1 cellular context compared by ENCODE assay signal in the genomic region with DNA sequence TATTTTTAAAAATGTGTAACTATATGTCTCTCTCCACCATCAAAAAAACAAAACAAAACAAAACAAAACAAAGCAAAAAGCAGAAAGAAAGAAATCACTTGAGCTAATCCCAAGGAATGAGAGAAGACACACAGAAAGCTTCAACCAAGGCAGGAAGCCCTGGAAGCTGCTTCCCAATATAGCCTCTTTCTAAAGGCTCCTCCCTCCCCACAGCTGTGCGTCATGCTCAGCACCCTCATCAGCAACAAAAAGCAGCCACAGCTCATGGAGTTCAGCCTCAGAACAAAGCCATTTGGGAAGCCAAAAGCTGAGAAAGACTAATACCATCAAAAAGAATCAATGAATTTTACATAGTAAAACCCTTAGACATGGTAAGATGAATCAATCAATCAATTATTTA.
A peak's percentile ranks its signal among the peaks of the same experiment; 100 is the strongest.
TF ChIP-seq lines count a peak whose summit lies in the region.

No MANE protein-coding gene starts in this region.

TF ChIP-seq in GM23338, 12 proteins besides CTCF, POLR2A, EP300 and RAD21 (continued from another document):
- TF ChIP-seq, protein P1, sequence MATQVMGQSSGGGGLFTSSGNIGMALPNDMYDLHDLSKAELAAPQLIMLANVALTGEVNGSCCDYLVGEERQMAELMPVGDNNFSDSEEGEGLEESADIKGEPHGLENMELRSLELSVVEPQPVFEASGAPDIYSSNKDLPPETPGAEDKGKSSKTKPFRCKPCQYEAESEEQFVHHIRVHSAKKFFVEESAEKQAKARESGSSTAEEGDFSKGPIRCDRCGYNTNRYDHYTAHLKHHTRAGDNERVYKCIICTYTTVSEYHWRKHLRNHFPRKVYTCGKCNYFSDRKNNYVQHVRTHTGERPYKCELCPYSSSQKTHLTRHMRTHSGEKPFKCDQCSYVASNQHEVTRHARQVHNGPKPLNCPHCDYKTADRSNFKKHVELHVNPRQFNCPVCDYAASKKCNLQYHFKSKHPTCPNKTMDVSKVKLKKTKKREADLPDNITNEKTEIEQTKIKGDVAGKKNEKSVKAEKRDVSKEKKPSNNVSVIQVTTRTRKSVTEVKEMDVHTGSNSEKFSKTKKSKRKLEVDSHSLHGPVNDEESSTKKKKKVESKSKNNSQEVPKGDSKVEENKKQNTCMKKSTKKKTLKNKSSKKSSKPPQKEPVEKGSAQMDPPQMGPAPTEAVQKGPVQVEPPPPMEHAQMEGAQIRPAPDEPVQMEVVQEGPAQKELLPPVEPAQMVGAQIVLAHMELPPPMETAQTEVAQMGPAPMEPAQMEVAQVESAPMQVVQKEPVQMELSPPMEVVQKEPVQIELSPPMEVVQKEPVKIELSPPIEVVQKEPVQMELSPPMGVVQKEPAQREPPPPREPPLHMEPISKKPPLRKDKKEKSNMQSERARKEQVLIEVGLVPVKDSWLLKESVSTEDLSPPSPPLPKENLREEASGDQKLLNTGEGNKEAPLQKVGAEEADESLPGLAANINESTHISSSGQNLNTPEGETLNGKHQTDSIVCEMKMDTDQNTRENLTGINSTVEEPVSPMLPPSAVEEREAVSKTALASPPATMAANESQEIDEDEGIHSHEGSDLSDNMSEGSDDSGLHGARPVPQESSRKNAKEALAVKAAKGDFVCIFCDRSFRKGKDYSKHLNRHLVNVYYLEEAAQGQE (IDR thresholded peaks at IDR 0.05; ENCODE audit: unreplicated experiment): no peak
- TF ChIP-seq EZH2 (IDR thresholded peaks at IDR 0.05; ENCODE audit: low read depth, unreplicated experiment) (no peak), CREB1 (CRISPR knock-in tag; IDR thresholded peaks at IDR 0.05; ENCODE audit: low read depth) (peak; percentile 37; the same call in 1 of the 2 replicates), STAT1 (IDR thresholded peaks at IDR 0.05; ENCODE audit: unreplicated experiment) (no peak)
